17 cellular contexts compared by ENCODE assay signal in the genomic region with DNA sequence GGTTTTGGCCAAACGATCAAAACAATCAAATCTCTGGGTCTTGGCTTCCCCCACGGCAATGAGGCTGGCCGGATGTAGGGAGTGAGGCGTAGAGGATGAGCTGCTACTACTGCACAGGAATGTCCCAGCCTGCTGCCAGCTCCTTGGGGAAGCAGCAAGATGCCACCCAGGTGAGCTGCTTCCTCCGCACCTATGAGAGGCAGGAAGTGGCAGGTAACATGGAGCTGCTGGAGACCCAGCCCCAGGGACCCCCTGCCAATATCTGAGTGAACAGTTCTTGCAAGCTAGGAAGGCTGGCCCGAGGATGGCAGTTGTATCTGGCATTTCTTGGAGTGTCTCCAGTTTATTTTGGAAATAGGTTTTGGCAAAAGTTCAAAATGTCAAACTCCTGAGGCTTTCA.
DNase-seq lines count a peak whose midpoint lies in the region; TF ChIP-seq lines count a peak whose summit lies in the region.
"Had no signal": no experiment of that assay in that cellular context is flagged by ENCODE, and none has a peak within 500 bp of the region (broad histone marks: within the 10 kb centered on the region; RNA-seq: fewer than 3 reads in every experiment).

No MANE protein-coding gene starts in this region.

- H3K9me3 ChIP-seq in BLaER1 (no peaks in the 10 kb centered on the region), neuronal stem cell (replicated peaks in 1 of 2; ENCODE audit: control insufficient read depth in 2 of 2, insufficient read depth in 1 of 2, low read depth in 1 of 2, low read length in 2 of 2) (peaks cover 0 to 13% of the 10 kb centered on the region in 2 donors)
- H3K9me3 ChIP-seq: Caco-2 had no signal

- H3K4me1 Mint-ChIP-seq in chondrocyte (ENCODE audit: low read depth) (no peaks in the 10 kb centered on the region), osteocyte (ENCODE audit: unreplicated experiment) (no peaks in the 10 kb centered on the region)
- H3K4me1 Mint-ChIP-seq: GM23338 had no signal

- H3K27ac Mint-ChIP-seq in chondrocyte (ENCODE audit: unreplicated experiment) (no peak overlapping the region), osteocyte (ENCODE audit: unreplicated experiment) (no peak overlapping the region)
- H3K27ac Mint-ChIP-seq: CD4-positive, alpha-beta T cell; GM23338; HFFc6 had no signal

- H3K9me3 Mint-ChIP-seq in chondrocyte (ENCODE audit: low read depth) (no peaks in the 10 kb centered on the region), osteocyte (ENCODE audit: unreplicated experiment) (no peaks in the 10 kb centered on the region)
- H3K9me3 Mint-ChIP-seq: CD4-positive, alpha-beta T cell had no signal

- H4K8ac ChIP-seq in neuronal stem cell (ENCODE audit: low read depth, low read length): no peak overlapping the region

- in situ Hi-C loops in GM13976 (cut with MboI; ENCODE audit: low sequenced_read_pairs, unreplicated experiment): no loop called here

- peak overlapping the region; percentile 88 for H3K18ac ChIP-seq in neuronal stem cell (ENCODE audit: low read length)

- no peak overlapping the region for H3K23ac ChIP-seq in neuronal stem cell (ENCODE audit: low read depth, low read length, poor library complexity)

- H3K4me3 ChIP-seq in BLaER1 (no peak overlapping the region), neuronal stem cell (ENCODE audit: low read length in 2 of 2) (no peak overlapping the region)
- H3K4me3 ChIP-seq: GM12878, GM23338, K562 had no signal

- TF ChIP-seq CTCF in chondrocyte (IDR thresholded peaks at IDR 0.05) (no peak), GM13976 (IDR thresholded peaks at IDR 0.05; ENCODE audit: borderline replicate concordance, control extremely low read depth, extremely low read depth, insufficient read depth, missing control alignments) (no peak), osteocyte (IDR thresholded peaks at IDR 0.05) (no peak)

- H3K79me1 ChIP-seq in neuronal stem cell (ENCODE audit: low read depth, low read length): no peaks in the 10 kb centered on the region

- H3K9ac ChIP-seq in BLaER1: 0 out of 2 replicates have a peak overlapping the region, but pooled peaks have one; percentile 1
- H3K9ac ChIP-seq in neuronal stem cell (ENCODE audit: low read depth, low read length, poor library complexity): no peak overlapping the region

- no peak overlapping the region for H3K4me3 Mint-ChIP-seq in chondrocyte (ENCODE audit: unreplicated experiment)
- H3K4me3 Mint-ChIP-seq in osteocyte (ENCODE audit: unreplicated experiment): no peak overlapping the region
- H3K4me3 Mint-ChIP-seq: CD4-positive, alpha-beta T cell; GM23338; HFFc6 had no signal

- peak overlapping the region; percentile 50 for H2BK120ac ChIP-seq in neuronal stem cell (ENCODE audit: low read depth, low read length)

- peak overlapping the region; percentile 59 for H2BK15ac ChIP-seq in neuronal stem cell (ENCODE audit: low read length)

- WGBS in neuronal stem cell (ENCODE audit: extremely low coverage in 2 of 2, insufficient read length in 2 of 2, insufficient replicate concordance in 1 of 2), 2 donors: no CpG with 5 or more reads among the region's 6 CpGs

- H3K4ac ChIP-seq in neuronal stem cell (ENCODE audit: low read length): no peak overlapping the region

- H2AK5ac ChIP-seq in neuronal stem cell (ENCODE audit: low read depth, low read length): peak overlapping the region; percentile 58

- H3K4me1 ChIP-seq in BLaER1 (peaks cover 13% of the 10 kb centered on the region), neuronal stem cell (ENCODE audit: control insufficient read depth in 2 of 2, insufficient read depth in 1 of 2, low read depth in 1 of 2, low read length in 2 of 2) (no peaks in the 10 kb centered on the region)
- H3K4me1 ChIP-seq: Caco-2 had no signal

- H2BK12ac ChIP-seq in neuronal stem cell (ENCODE audit: low read length): no peak overlapping the region

- H3K4me2 ChIP-seq in BLaER1 (peak overlapping the region; percentile 28; the same call in 1 of the 2 replicates), neuronal stem cell (ENCODE audit: insufficient read depth, low read length, poor library complexity, severe bottlenecking) (no peak overlapping the region)
- H3K4me2 ChIP-seq: GM23338 had no signal

- H2AFZ ChIP-seq in neuronal stem cell (ENCODE audit: low read length): no peak overlapping the region
- H2AFZ ChIP-seq: GM23338 had no signal

- H3K14ac ChIP-seq in neuronal stem cell (ENCODE audit: low read length): peak overlapping the region; percentile 40

- H3K36me3 ChIP-seq in BLaER1: no peaks in the 10 kb centered on the region
- no peaks in the 10 kb centered on the region for H3K36me3 ChIP-seq in neuronal stem cell (replicated peaks in 1 of 2; ENCODE audit: control insufficient read depth in 2 of 2, insufficient read depth in 2 of 2, low read length in 2 of 2)

- H3K27ac ChIP-seq in BLaER1 (no peak overlapping the region), neuronal stem cell (replicated peaks; ENCODE audit: low read length) (no peak overlapping the region)

- no peak overlapping the region for H4K91ac ChIP-seq in neuronal stem cell (ENCODE audit: low read depth, low read length, poor library complexity)

- H3K36me3 Mint-ChIP-seq in chondrocyte (ENCODE audit: low read depth) (no peaks in the 10 kb centered on the region), osteocyte (ENCODE audit: unreplicated experiment) (no peaks in the 10 kb centered on the region)

- H3K27me3 ChIP-seq in BLaER1 (no peaks in the 10 kb centered on the region), neuronal stem cell (ENCODE audit: control insufficient read depth in 3 of 3, insufficient read depth in 3 of 3, low read depth in 1 of 3, low read length in 3 of 3) (no peaks in the 10 kb centered on the region)

- DNase-seq in NCI-H1105 treated with DMSO at 0.1 percent for 48 hours (lab: John Stamatoyannopoulos, UW) (peak; percentile 4), NCI-H1105 (lab: John Stamatoyannopoulos, UW) (no peak), chondrocyte (ENCODE audit: low spot score) (peak; percentile 63), neuronal stem cell (ENCODE audit: low spot score) (no peak), GM13976 (ENCODE audit: low spot score) (no peak), osteocyte (ENCODE audit: extremely low spot score, unreplicated experiment) (no peak)
- DNase-seq: 8988T; C1 segment of cervical spinal cord; Caco-2; CD4-positive, alpha-beta T cell; H7; HFFc6; IMR-90 had no signal

- H3K27me3 Mint-ChIP-seq in chondrocyte (ENCODE audit: low read depth) (no peaks in the 10 kb centered on the region), osteocyte (ENCODE audit: unreplicated experiment) (no peaks in the 10 kb centered on the region)
- H3K27me3 Mint-ChIP-seq: CD4-positive, alpha-beta T cell had no signal

- no peaks in the 10 kb centered on the region for H4K20me1 ChIP-seq in BLaER1

- no peak overlapping the region for H2BK5ac ChIP-seq in neuronal stem cell (ENCODE audit: low read length)

Comparison
In these comparisons a context has a peak if more than half of its experiments do, and no peak if none do; other contexts are left out.
1. DNase-seq: peak in NCI-H1105 treated with DMSO at 0.1 percent for 48 hours (single experiment) and chondrocyte (single experiment); none in NCI-H1105 (single experiment), neuronal stem cell (single experiment), GM13976 (single experiment) and osteocyte (single experiment).